In genomic region chr17:41579484-41580243, GRCh38 we compare ENCODE assay signal across 8 cellular contexts. TPM values are rescaled to one million over a fixed set of nuclear protein-coding genes. Genes with fewer than 3 reads are reported as not detected.
DNase-seq lines count a peak whose midpoint lies in the region; ATAC-seq, FAIRE-seq and TF ChIP-seq lines count a peak whose summit lies in the region.

No MANE protein-coding gene starts in this region.

- peak; percentile 76 for TF ChIP-seq CTCF in AG04450 (IDR thresholded peaks at IDR 0.05; ENCODE audit: low read depth, low read length)
- peak; percentile 87 for TF ChIP-seq CTCF in MCF 10A (IDR thresholded peaks at IDR 0.05; ENCODE audit: unreplicated experiment)

- no peaks in the 10 kb centered on the region for H3K9me3 Mint-ChIP-seq in MCF 10A (ENCODE audit: unreplicated experiment)

- peaks cover 42% of the 10 kb centered on the region for H3K36me3 Mint-ChIP-seq in MCF 10A (ENCODE audit: insufficient read depth, unreplicated experiment)

- H3K27me3 ChIP-seq in AG04450 (ENCODE audit: control insufficient read depth, insufficient read depth, low read length) = peaks cover 28% of the 10 kb centered on the region

- no peak for FAIRE-seq in GM19239 (lab: Jason Lieb, UNC)

- no TSS peak for BruUV-seq in MCF 10A (replicated peaks; lab: Mats Ljungman, UMichigan)

- no peaks in the 10 kb centered on the region; the same call in 1 of the 2 replicates for H3K9me3 ChIP-seq in AG04450 (ENCODE audit: control insufficient read depth, insufficient read depth, low read length)

- no peaks in the 10 kb centered on the region for H3K27me3 Mint-ChIP-seq in MCF 10A (ENCODE audit: insufficient read depth, unreplicated experiment)

- POLR2A ChIA-PET in AG04450 (lab: Yijun Ruan, JAX) (interaction anchor here (0.6 kb wide), 1 partner anchor 873 kb away, joined by 3 read pairs; no protein-coding TSS in a partner anchor), MCF 10A (lab: Yijun Ruan, JAX) (interaction anchor here (0.5 to 2.0 kb wide), 20 partner anchors 12 to 723 kb away, joined by 3 to 11 read pairs (median 4); partner anchors contain the start of genes EIF1, KRT16 and KRT17)

- DNase-seq in AG04450 (ENCODE audit: low read depth, low spot score) (peak; percentile 6), GM19239 (ENCODE audit: insufficient read length, low spot score) (peak; percentile 87), NCI-H187 treated with DMSO at 0.1 percent for 48 hours (lab: John Stamatoyannopoulos, UW) (peak; percentile 16), UCSD-AML1 (lab: John Stamatoyannopoulos, UW; ENCODE audit: unreplicated experiment) (peak; percentile 85), MCF 10A (ENCODE audit: unreplicated experiment) (peak; percentile 96), inferior parietal cortex (ENCODE audit: extremely low spot score) (peak; percentile 72)
- DNase-seq in stimulated activated CD4-positive, alpha-beta T cell treated with anti-CD3 and anti-CD28 coated beads, Interleukin-12 subunit alpha, Interleukin-12 subunit beta, amount 100 ng/mL, for 48 hours (ENCODE audit: low read depth in 2 of 3, low spot score in 1 of 3) = peak; percentile 64 to 85 (median 69)

- peaks cover 60% of the 10 kb centered on the region for H3K4me1 Mint-ChIP-seq in MCF 10A (ENCODE audit: insufficient read depth, unreplicated experiment)

- no peak for ATAC-seq in HG03045 (IDR thresholded peaks at IDR 0.05; ENCODE audit: unreplicated experiment)

- H3K27ac ChIP-seq in AG04450 (ENCODE audit: low read depth, low read length) = no peak overlapping the region

- H3K4me3 ChIP-seq in AG04450 (ENCODE audit: low read depth, low read length) = no peak overlapping the region

- intact Hi-C loops in MCF 10A (cut with micrococcal nuclease) = loop anchor here (1.0 kb wide), 4 partner anchors 30 to 83 kb away; partner anchors contain the start of gene KRT17

- H3K27ac Mint-ChIP-seq in MCF 10A (ENCODE audit: low read depth, unreplicated experiment) = peak overlapping the region; percentile 97

- CTCF ChIA-PET in AG04450 (lab: Charles Lee) = interaction anchor here (0.6 to 1.7 kb wide), 12 partner anchors 10 to 407 kb away, joined by 3 to 19 read pairs (median 4); no protein-coding TSS in a partner anchor
- CTCF ChIA-PET in MCF 10A (lab: Yijun Ruan, JAX) = interaction anchor here (0.6 to 5.5 kb wide), 23 partner anchors 9 to 725 kb away, joined by 3 to 60 read pairs (median 5); partner anchors contain the start of genes KRT16 and KRT17

- peak overlapping the region; percentile 1 for H3K4me3 Mint-ChIP-seq in MCF 10A (ENCODE audit: unreplicated experiment)

RNA-seq across cellular contexts. Expression of gene KRT14, which starts 7.0 kb away (rescaled TPM):
- 0.09 TPM in 1 of 2 replicates, not detected in the other for polyA plus RNA-seq in AG04450 (2011; rRNA removed)
- 0.23 TPM in 1 of 2 replicates, not detected in the other for polyA minus RNA-seq in AG04450 (2011; rRNA and poly(A)+ RNA removed)
- 696 and 1,755 TPM in 2 replicates for total RNA-seq in MCF 10A (2022)

RNA-seq across cellular contexts. Expression of gene KRT9, which starts 7.8 kb away (rescaled TPM):
- not detected in 2 replicates for polyA plus RNA-seq in AG04450 (2011; rRNA removed)
- not detected in 2 replicates for polyA minus RNA-seq in AG04450 (2011; rRNA and poly(A)+ RNA removed)
- 0.21 and 0.27 TPM in 2 replicates for total RNA-seq in MCF 10A (2022)

RNA-seq across cellular contexts. Expression of gene KRT16, which starts 32.9 kb away (rescaled TPM):
- polyA plus RNA-seq in AG04450 (2011; rRNA removed) = not detected in 2 replicates
- polyA minus RNA-seq in AG04450 (2011; rRNA and poly(A)+ RNA removed) = not detected in 2 replicates
- total RNA-seq in MCF 10A (2022) = 74.5 and 109 TPM in 2 replicates

RNA-seq across cellular contexts. Expression of gene KRT17, which starts 44.7 kb away (rescaled TPM):
- 2.8 and 4.9 TPM in 2 replicates for polyA plus RNA-seq in AG04450 (2011; rRNA removed)
- 0.83 and 1.9 TPM in 2 replicates for polyA minus RNA-seq in AG04450 (2011; rRNA and poly(A)+ RNA removed)
- 1,990 and 4,105 TPM in 2 replicates for total RNA-seq in MCF 10A (2022)

RNA-seq across cellular contexts. Expression of gene KRT19, which starts 51.6 kb away (rescaled TPM):
- polyA plus RNA-seq in AG04450 (2011; rRNA removed) = 19.7 and 27.6 TPM in 2 replicates
- polyA minus RNA-seq in AG04450 (2011; rRNA and poly(A)+ RNA removed) = 18.9 and 26.3 TPM in 2 replicates
- total RNA-seq in MCF 10A (2022) = 0.68 TPM in 1 of 2 replicates, not detected in the other

Comparison
In these comparisons a context has a peak if more than half of its experiments do, and no peak if none do; other contexts are left out.
1. DNase-seq: peak in every context shown above with its lines; median percentile 96 in MCF 10A; 87 in GM19239; 85 in UCSD-AML1; 72 in inferior parietal cortex; 69 in stimulated activated CD4-positive, alpha-beta T cell treated with anti-CD3 and anti-CD28 coated beads, Interleukin-12 subunit alpha, Interleukin-12 subunit beta, amount 100 ng/mL, for 48 hours; 16 in NCI-H187 treated with DMSO at 0.1 percent for 48 hours; 6 in AG04450.